ENCODE assay signal across 13 cellular contexts in the genomic region with DNA sequence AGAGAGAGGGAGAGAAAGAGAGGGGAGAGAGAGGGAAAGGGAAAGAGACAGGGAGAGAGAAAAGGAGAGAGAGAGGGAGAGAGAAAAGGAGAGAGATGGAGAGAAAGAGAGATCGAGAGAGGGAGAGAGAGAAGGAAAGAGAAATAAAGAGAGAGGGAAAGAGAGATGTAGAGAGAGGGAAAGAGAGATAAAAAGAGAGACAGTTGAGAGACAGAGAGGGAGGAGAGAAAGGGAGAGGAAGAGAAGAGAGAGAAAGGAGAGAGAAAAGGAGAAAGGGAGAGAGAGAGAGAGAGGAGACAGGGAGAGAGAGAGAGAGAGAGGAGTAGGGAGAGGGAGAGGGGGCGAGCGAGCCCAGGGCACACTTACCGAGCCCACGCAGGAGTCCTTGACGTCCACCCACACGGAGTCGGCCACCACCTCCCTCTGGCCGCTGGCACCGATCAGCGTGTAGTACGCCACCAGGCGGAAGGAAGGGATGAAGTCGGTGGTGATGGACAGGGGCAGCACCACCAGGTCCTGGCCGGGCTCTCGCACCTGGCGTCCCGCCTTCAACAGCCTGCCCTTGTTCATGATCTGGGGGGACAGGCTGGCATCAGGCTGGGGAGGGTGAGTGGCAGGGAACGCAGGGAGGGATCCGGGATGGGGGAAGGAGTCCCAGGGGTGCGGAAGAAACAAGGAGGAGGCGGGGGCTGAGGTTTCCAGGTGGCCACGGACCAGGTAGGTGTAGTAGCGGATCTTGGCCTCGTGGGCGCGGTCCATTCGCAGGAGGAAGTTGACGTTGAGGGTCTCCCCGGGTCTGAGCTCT. TPM values are rescaled to one million over a fixed set of nuclear protein-coding genes. Genes with fewer than 3 reads are reported as not detected.
DNase-seq lines count a peak whose midpoint lies in the region; FAIRE-seq and TF ChIP-seq lines count a peak whose summit lies in the region.
"Had no signal": no experiment of that assay in that cellular context is flagged by ENCODE, and none has a peak within 500 bp of the region (broad histone marks: within the 10 kb centered on the region; RNA-seq: fewer than 3 reads in every experiment).

No MANE protein-coding gene starts in this region.

- H3K4me2 ChIP-seq in MM.1S (ENCODE audit: low read depth, low read length) = no peak overlapping the region

- H4K20me1 ChIP-seq in MM.1S (ENCODE audit: insufficient read depth, low read length) = no peaks in the 10 kb centered on the region

- H3K4me1 ChIP-seq in MM.1S (ENCODE audit: low read length) = no peaks in the 10 kb centered on the region
- peaks cover 0 to 8% (median 3%) of the 10 kb centered on the region in 6 donors for H3K4me1 ChIP-seq in spleen
- H3K4me1 ChIP-seq: Peyer's patch had no signal

- H3K27me3 ChIP-seq in MM.1S (replicated peaks; ENCODE audit: insufficient read depth, low read length) = peaks cover 69% of the 10 kb centered on the region
- H3K27me3 ChIP-seq in spleen (replicated peaks in 1 of 7) = peaks cover 0 to 53% (median 19%) of the 10 kb centered on the region in 7 donors
- H3K27me3 ChIP-seq: Peyer's patch had no signal

- TF ChIP-seq CTCF in MM.1S (IDR thresholded peaks at IDR 0.05; ENCODE audit: low read length) (peak; percentile 30; the same call in 1 of the 2 replicates), spleen (IDR thresholded peaks at IDR 0.05 in 8 of 11, conservative IDR thresholded peaks at IDR 0.05 in 3 of 11) (peak in 2 of 11 experiments; percentile 8 to 27)

- H3K4me3 ChIP-seq in MM.1S (ENCODE audit: low read length) (no peak overlapping the region), iPS-11a (ENCODE audit: low read depth, low read length) (peak overlapping the region; percentile 29), spleen (peak overlapping the region in 1 of 8 donors; percentile 8)
- H3K4me3 ChIP-seq: Peyer's patch had no signal

- peak; percentile 17 for DNase-seq in activated naive CD4-positive, alpha-beta T cell treated with Interleukin-2 at 50 U/mL for 16 hours
- no peak for DNase-seq in activated naive CD4-positive, alpha-beta T cell (lab: John Stamatoyannopoulos, UW)
- DNase-seq in MM.1S = no peak
- peak; percentile 74 for DNase-seq in spleen
- no peak for DNase-seq in globus pallidus (ENCODE audit: low spot score)
- no peak for DNase-seq in T-helper 9 cell
- no peak for DNase-seq in frontal cortex (ENCODE audit: low spot score in 2 of 2)
- DNase-seq: activated B cell treated with CpG ODN at 0.5 μM for 24 hours, IMR-90, NCI-H2081 treated with DMSO at 0.1 percent for 48 hours, Peyer's patch had no signal

- no peak overlapping the region for H2AFZ ChIP-seq in MM.1S (ENCODE audit: low read length)

- 17 to 31% (median 22%) methylated on average over 28 to 30 of the region's 30 CpGs for WGBS in spleen, 5 donors

- H3K36me3 ChIP-seq in MM.1S (replicated peaks; ENCODE audit: insufficient read depth, low read length) (no peaks in the 10 kb centered on the region), spleen (no peaks in the 10 kb centered on the region)
- H3K36me3 ChIP-seq: Peyer's patch had no signal

- H3K79me2 ChIP-seq in MM.1S (ENCODE audit: low read length) = no peaks in the 10 kb centered on the region

- intact Hi-C loops in spleen (cut with DNase I; ENCODE audit: low total_unique reads) = no loop called here

- H3K9ac ChIP-seq in MM.1S (ENCODE audit: low read length) = no peak overlapping the region

- H3K9me2 ChIP-seq in MM.1S (replicated peaks; ENCODE audit: insufficient read depth, low read length) = no peaks in the 10 kb centered on the region

- H3F3A ChIP-seq in MM.1S (ENCODE audit: insufficient read depth, low read length) = no peaks in the 10 kb centered on the region

- H3K9me3 ChIP-seq in MM.1S (replicated peaks; ENCODE audit: insufficient read depth, low read length) = no peaks in the 10 kb centered on the region
- H3K9me3 ChIP-seq in spleen = no peaks in the 10 kb centered on the region
- H3K9me3 ChIP-seq: Peyer's patch had no signal

- FAIRE-seq in frontal cortex (lab: Jason Lieb, UNC) = no peak

- TF ChIP-seq POLR2A in spleen (IDR thresholded peaks at IDR 0.05) = no peak

- H3K27ac ChIP-seq in MM.1S (ENCODE audit: low read length) = no peak overlapping the region
- no peak overlapping the region for H3K27ac ChIP-seq in spleen
- H3K27ac ChIP-seq: Peyer's patch had no signal

RNA-seq across cellular contexts. Expression of a gene that starts 10.0 kb away (rescaled TPM):
- total RNA-seq in spleen (10 to 100 TPM in 4 of 7 donors, 1 to 10 TPM in 3; 5.8 to 68.1 (median 19.7) TPM), frontal cortex (11.4 TPM)
- 100 to 1,000 TPM in 1 of 3 donors, 10 to 100 TPM in 2; 31.0 to 182 (median 34.1) TPM for polyA plus RNA-seq in spleen
- total RNA-seq: IMR-90 had no signal

RNA-seq across cellular contexts. Expression of a gene that starts 26.9 kb away (rescaled TPM):
- total RNA-seq in spleen (10 to 100 TPM; 35.4 to 75.0 (median 56.0) TPM), frontal cortex (8.6 TPM)
- polyA plus RNA-seq in spleen = 100 to 1,000 TPM in 1 of 3 donors, 10 to 100 TPM in 2; 66.9 to 102 (median 91.8) TPM

RNA-seq across cellular contexts. Expression of a gene that starts 29.0 kb away (rescaled TPM):
- total RNA-seq in spleen (10 to 100 TPM; 25.4 to 50.3 (median 32.1) TPM), frontal cortex (2.9 TPM)
- polyA plus RNA-seq in spleen = 10 to 100 TPM; 17.2 to 58.2 (median 36.1) TPM

RNA-seq across cellular contexts. Expression of a gene that starts 40.5 kb away (rescaled TPM):
- total RNA-seq in spleen (10 to 100 TPM in 2 of 7 donors, 1 to 10 TPM in 5; 5.2 to 10.6 (median 8.2) TPM), frontal cortex (not detected)
- polyA plus RNA-seq in spleen = 1 to 10 TPM in 2 of 3 donors, under 1 TPM in 1; 0.41 to 1.6 (median 1.1) TPM
- total RNA-seq: IMR-90, myocyte had no signal
- polyA plus RNA-seq: IMR-90 had no signal

RNA-seq across cellular contexts. Expression of a gene that starts 56.8 kb away (rescaled TPM):
- total RNA-seq in spleen = 10 to 100 TPM in 5 of 7 donors, 1 to 10 TPM in 2; 7.5 to 17.1 (median 11.8) TPM
- 10 to 100 TPM in 1 of 3 donors, 1 to 10 TPM in 2; 7.6 to 10.0 (median 9.3) TPM for polyA plus RNA-seq in spleen
- 0.82 TPM for total RNA-seq in frontal cortex
- total RNA-seq: myocyte had no signal

Comparison
In these comparisons a context has a peak if more than half of its experiments do, and no peak if none do; other contexts are left out.
1. DNase-seq: peak in activated naive CD4-positive, alpha-beta T cell treated with Interleukin-2 at 50 U/mL for 16 hours (single experiment) and spleen (single experiment); none in activated naive CD4-positive, alpha-beta T cell (0 of 4), MM.1S (single experiment), globus pallidus (single experiment), T-helper 9 cell (single experiment) and frontal cortex (0 of 2).